ENCODE assay signal across 24 cellular contexts in the genomic region with DNA sequence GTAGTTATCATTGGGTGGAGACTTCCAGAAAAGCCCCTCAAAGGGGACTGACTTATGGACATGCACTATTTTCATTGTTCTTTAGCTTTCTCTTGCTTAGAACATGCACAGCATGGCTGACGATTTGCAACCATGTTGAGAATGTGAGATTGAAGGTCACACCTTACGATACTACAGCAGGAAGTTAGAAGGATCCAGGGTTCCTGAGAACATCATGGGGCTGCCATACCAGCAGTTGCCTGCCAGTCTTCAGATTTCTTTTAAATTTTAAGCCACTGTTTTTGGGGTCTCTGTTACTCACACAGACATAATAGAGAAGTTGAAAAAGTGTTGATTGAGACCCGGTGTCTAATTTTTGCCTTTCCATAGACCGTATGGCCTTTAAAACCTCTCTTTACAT.
A peak's percentile ranks its signal among the peaks of the same experiment; 100 is the strongest.
DNase-seq lines count a peak whose midpoint lies in the region; ATAC-seq, FAIRE-seq and TF ChIP-seq lines count a peak whose summit lies in the region.
"Had no signal": no experiment of that assay in that cellular context is flagged by ENCODE, and none has a peak within 500 bp of the region (broad histone marks: within the 10 kb centered on the region; RNA-seq: fewer than 3 reads in every experiment).

No MANE protein-coding gene starts in this region.

- ATAC-seq in WTC11, result peak; percentile 28; the same call in 1 of the 2 replicates
- ATAC-seq: CD8-positive, alpha-beta T cell; GM23338 had no signal

- H3K9me3 ChIP-seq in H1 (ENCODE audit: insufficient read depth in 2 of 2, low read depth in 1 of 2, low read length in 1 of 2) (no peaks in the 10 kb centered on the region), stomach (no peaks in the 10 kb centered on the region)
- H3K9me3 ChIP-seq: BLaER1, Caco-2, HAP-1 had no signal

- no peak overlapping the region for H2AK5ac ChIP-seq in H1 (ENCODE audit: low read depth, low read length)

- no peak overlapping the region for H3K4me3 Mint-ChIP-seq in WTC11
- H3K4me3 Mint-ChIP-seq: B cell; CD4-positive, CD25-positive, alpha-beta regulatory T cell; CD8-positive, alpha-beta T cell; GM23338 had no signal

- CTCF ChIA-PET in WTC11 (lab: Charles Lee), result no interaction called here
- CTCF ChIA-PET in H1 (lab: Charles Lee; ENCODE audit: partially characterized antibody), result interaction anchor here (0.7 to 1.2 kb wide), 3 partner anchors 27 to 162 kb away, joined by 3 read pairs; no protein-coding TSS in a partner anchor

- H3K23ac ChIP-seq in H1 (ENCODE audit: insufficient read length), result no peak overlapping the region

- H2BK5ac ChIP-seq in H1 (ENCODE audit: low read depth, low read length), result no peak overlapping the region

- H3K4me2 ChIP-seq in H1 (ENCODE audit: insufficient read depth in 1 of 2, low read depth in 2 of 2, low read length in 2 of 2), result no peak overlapping the region
- H3K4me2 ChIP-seq: BLaER1, GM23338 had no signal

- no peaks in the 10 kb centered on the region for H3K79me1 ChIP-seq in H1 (ENCODE audit: low read depth, low read length)

- H2AFZ ChIP-seq in H1 (ENCODE audit: low read length), result 0 out of 2 replicates have a peak overlapping the region, but pooled peaks have one; percentile 23
- H2AFZ ChIP-seq: GM23338 had no signal

- H3K27ac ChIP-seq in H1 (ENCODE audit: low read depth, low read length) (no peak overlapping the region), stomach (peak overlapping the region; percentile 62 to 84 (median 79))
- H3K27ac ChIP-seq: 22Rv1, BLaER1, C4-2B had no signal

- H3K4me1 ChIP-seq in H1 (replicated peaks in 1 of 4; ENCODE audit: control insufficient read depth in 3 of 4, insufficient read depth in 4 of 4, low read length in 3 of 4) (peaks cover 0 to 4% (median 4%) of the 10 kb centered on the region in 4 experiments; a peak in 3 of 7 replicates), stomach (peaks cover 20 to 62% (median 44%) of the 10 kb centered on the region in 4 donors)
- H3K4me1 ChIP-seq: BLaER1, HAP-1 had no signal

- TF ChIP-seq POLR2A in H1 (IDR thresholded peaks at IDR 0.05; ENCODE audit: control extremely low read depth in 1 of 2, low read depth in 2 of 2, low read length in 2 of 2), result peak in 1 of 2 experiments; percentile 74; a peak in 2 of 3 replicates
- TF ChIP-seq POLR2A in stomach (IDR thresholded peaks at IDR 0.05), result no peak

- H3K4me3 ChIP-seq in H1 (ENCODE audit: extremely low read depth in 1 of 4, insufficient read depth in 2 of 4, low read depth in 3 of 4, low read length in 4 of 4) (no peak overlapping the region), stomach (no peak overlapping the region)
- H3K4me3 ChIP-seq: BLaER1, GM23338, HAP-1 had no signal

- peak; percentile 22 for DNase-seq in DMS 273 (lab: John Stamatoyannopoulos, UW; ENCODE audit: unreplicated experiment)
- no peak for DNase-seq in DMS 273 treated with DMSO at 0.1 percent for 48 hours (lab: John Stamatoyannopoulos, UW)
- no peak for DNase-seq in WTC11 (ENCODE audit: low spot score)
- DNase-seq in H1 (ENCODE audit: low read depth in 1 of 2, low spot score in 2 of 2), result no peak
- no peak for DNase-seq in stomach
- DNase-seq in stimulated activated CD4-positive, alpha-beta T cell treated with anti-CD3 and anti-CD28 coated beads, Interleukin-4, amount 100 ng/mL, for 1 hour, result no peak
- no peak for DNase-seq in T1000 (lab: John Stamatoyannopoulos, UW)
- no peak for DNase-seq in NCI-H345 (lab: John Stamatoyannopoulos, UW)
- DNase-seq: Caco-2; CD4-positive, CD25-positive, alpha-beta regulatory T cell; CD8-positive, alpha-beta T cell; DMS53; DMS79 treated with DMSO at 0.1 percent for 48 hours; GF-D8 had no signal

- H4K8ac ChIP-seq in H1 (ENCODE audit: extremely low read depth, insufficient read depth, low read length), result no peak overlapping the region

- no peak overlapping the region for H2BK120ac ChIP-seq in H1 (replicated peaks; ENCODE audit: low read depth, low read length)

- H3K36me3 Mint-ChIP-seq in WTC11, result no peaks in the 10 kb centered on the region
- H3K36me3 Mint-ChIP-seq: CD4-positive, CD25-positive, alpha-beta regulatory T cell; CD8-positive, alpha-beta T cell had no signal

- FAIRE-seq in H1 (lab: Jason Lieb, UNC), result no peak
- FAIRE-seq: A204.1, GM12891, GM18507, H54 had no signal

- H3K79me2 ChIP-seq in H1 (ENCODE audit: control insufficient read depth in 1 of 2, insufficient read depth in 2 of 2, low read length in 2 of 2), result no peaks in the 10 kb centered on the region

- no peak overlapping the region for H4K91ac ChIP-seq in H1 (replicated peaks; ENCODE audit: insufficient read length, low read length)

- H3K18ac ChIP-seq in H1 (ENCODE audit: extremely low read depth, low read length), result no peak overlapping the region

- peaks cover 34% of the 10 kb centered on the region for H3K4me1 Mint-ChIP-seq in WTC11
- H3K4me1 Mint-ChIP-seq: B cell; CD4-positive, CD25-positive, alpha-beta regulatory T cell had no signal

- H3K14ac ChIP-seq in H1 (ENCODE audit: insufficient read length), result no peak overlapping the region

- H3K27ac Mint-ChIP-seq in WTC11, result no peak overlapping the region
- H3K27ac Mint-ChIP-seq: B cell; CD8-positive, alpha-beta T cell; GM23338 had no signal

- H3K36me3 ChIP-seq in H1 (ENCODE audit: control insufficient read depth in 2 of 4, insufficient read depth in 4 of 4, low read length in 3 of 4) (no peaks in the 10 kb centered on the region), stomach (no peaks in the 10 kb centered on the region)
- H3K36me3 ChIP-seq: BLaER1, HAP-1 had no signal

- H3K56ac ChIP-seq in H1 (replicated peaks; ENCODE audit: insufficient read length, low read depth, low read length), result no peak overlapping the region

- intact Hi-C loops in stomach (cut with DNase I; ENCODE audit: low total_unique reads), result no loop called here

- no peaks in the 10 kb centered on the region for H3K23me2 ChIP-seq in H1 (ENCODE audit: low read depth, low read length)

- H3K4ac ChIP-seq in H1 (replicated peaks; ENCODE audit: insufficient read length, low read depth, low read length), result no peak overlapping the region

- H3K27me3 Mint-ChIP-seq in WTC11 (ENCODE audit: low read depth), result no peaks in the 10 kb centered on the region
- H3K27me3 Mint-ChIP-seq: CD4-positive, CD25-positive, alpha-beta regulatory T cell had no signal

- no peak overlapping the region; the same call in 1 of the 2 replicates for H2BK20ac ChIP-seq in H1 (ENCODE audit: low read length)

- H2BK12ac ChIP-seq in H1 (ENCODE audit: low read depth, low read length), result no peak overlapping the region

- no peak overlapping the region for H3K9ac ChIP-seq in H1 (replicated peaks in 1 of 4; ENCODE audit: extremely low read depth in 1 of 4, low read depth in 3 of 4, low read length in 3 of 4)
- H3K9ac ChIP-seq: BLaER1 had no signal

- no peak overlapping the region for H2BK15ac ChIP-seq in H1 (ENCODE audit: low read length)

- H4K5ac ChIP-seq in H1 (ENCODE audit: insufficient read length, low read depth, low read length), result no peak overlapping the region

- TF ChIP-seq RAD21 in H1 (IDR thresholded peaks at IDR 0.05 in 1 of 2, conservative IDR thresholded peaks at IDR 0.05 in 1 of 2; ENCODE audit: low read depth in 2 of 2, low read length in 2 of 2), result no peak

- no peak for TF ChIP-seq CTCF in WTC11 (IDR thresholded peaks at IDR 0.05)
- TF ChIP-seq CTCF in H1 (IDR thresholded peaks at IDR 0.05; ENCODE audit: control extremely low read depth in 1 of 3, insufficient read depth in 1 of 3, low read depth in 1 of 3, low read length in 3 of 3), result no peak
- no peak for TF ChIP-seq CTCF in stomach (IDR thresholded peaks at IDR 0.05)

- H3K27me3 ChIP-seq in H1 (replicated peaks in 1 of 4; ENCODE audit: control insufficient read depth in 3 of 4, extremely low read depth in 1 of 4, insufficient read depth in 3 of 4, low read length in 3 of 4), result no peaks in the 10 kb centered on the region
- H3K27me3 ChIP-seq in stomach, result no peaks in the 10 kb centered on the region
- H3K27me3 ChIP-seq: BLaER1 had no signal

- TF ChIP-seq EP300 in H1 (IDR thresholded peaks at IDR 0.05; ENCODE audit: borderline replicate concordance in 1 of 2, low read depth in 2 of 2, low read length in 2 of 2) (no peak), stomach (IDR thresholded peaks at IDR 0.05) (no peak)

- no peaks in the 10 kb centered on the region for H4K20me1 ChIP-seq in H1 (replicated peaks in 1 of 2; ENCODE audit: control insufficient read depth in 1 of 2, insufficient read depth in 2 of 2, low read length in 2 of 2)
- H4K20me1 ChIP-seq: BLaER1 had no signal

- POLR2A ChIA-PET in WTC11 (lab: Charles Lee), result no interaction called here
- POLR2A ChIA-PET in H1 (lab: Charles Lee; ENCODE audit: partially characterized antibody), result interaction anchor here (0.7 kb wide), 1 partner anchor 30 kb away, joined by 3 read pairs; no protein-coding TSS in a partner anchor

- WGBS in H1 (ENCODE audit: extremely low coverage in 1 of 2, insufficient coverage in 1 of 2, insufficient read length in 1 of 2, insufficient replicate concordance in 2 of 2, low coverage in 1 of 2, low lambda C conversion rate in 2 of 2, missing lambda C conversion rate in 1 of 2), 2 experiments, result 84% methylated on average over 4 of the region's 4 CpGs; no CpG with 5 or more reads in 1 of the 2 experiments
- 85 to 94% (median 91%) methylated on average over 4 of the region's 4 CpGs for WGBS in stomach, 5 donors

- H3K9me3 Mint-ChIP-seq in WTC11, result 0 out of 2 replicates have a peak, but pooled peaks cover 4% of the 10 kb centered on the region
- H3K9me3 Mint-ChIP-seq: CD8-positive, alpha-beta T cell; GM23338 had no signal

TF ChIP-seq in WTC11, 78 proteins besides CTCF, POLR2A, EP300 and RAD21 (continues in another document):
- TF ChIP-seq GTF2I (CRISPR knock-in tag; conservative IDR thresholded peaks at IDR 0.05) (no peak), TCF7 (CRISPR knock-in tag; IDR thresholded peaks at IDR 0.05; ENCODE audit: low read depth) (no peak)

TF ChIP-seq in H1, 55 proteins besides CTCF, POLR2A, EP300 and RAD21:
- TF ChIP-seq POLR2AphosphoS5 (IDR thresholded peaks at IDR 0.05; ENCODE audit: low read depth, low read length) (peak; percentile 46; the same call in 1 of the 2 replicates), TBP (IDR thresholded peaks at IDR 0.05; ENCODE audit: low read depth, low read length) (peak; percentile 58), TAF7 (optimal IDR thresholded peaks at IDR 0.05; ENCODE audit: borderline replicate concordance, low read depth, low read length) (peak; percentile 97), TAF1 (IDR thresholded peaks at IDR 0.05; ENCODE audit: low read depth, low read length) (no peak)
TF ChIP-seq in H1: peak in this region for 3.
